1 cellular context compared by ENCODE assay signal in the genomic region with DNA sequence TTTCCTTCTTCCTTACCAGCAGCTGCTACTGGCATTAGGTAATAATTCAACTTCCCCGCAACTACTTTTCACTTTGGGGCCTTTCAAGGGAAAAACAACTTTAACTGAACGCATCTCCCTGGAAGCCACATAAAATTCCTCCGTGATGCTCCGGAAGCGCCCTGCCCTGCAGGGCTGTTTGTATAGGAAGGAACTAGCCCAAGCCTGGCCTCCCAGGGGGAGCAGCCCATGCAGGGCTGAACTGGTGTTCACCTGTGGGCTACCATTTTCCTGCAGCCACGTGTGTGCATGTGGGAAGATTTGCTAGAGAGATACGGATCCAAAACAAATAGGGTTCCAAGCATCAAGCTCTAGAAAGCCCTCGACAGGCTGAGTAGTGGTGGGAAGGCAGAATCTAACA.
TF ChIP-seq lines count a peak whose summit lies in the region.

No MANE protein-coding gene starts in this region.

TF ChIP-seq in GM23338, 12 proteins besides CTCF, POLR2A, EP300 and RAD21 (continued from another document):
- TF ChIP-seq POLR2AphosphoS5 (IDR thresholded peaks at IDR 0.05; ENCODE audit: low read depth) (no peak), JUNB (IDR thresholded peaks at IDR 0.05; ENCODE audit: unreplicated experiment) (no peak), STAT1 (IDR thresholded peaks at IDR 0.05; ENCODE audit: unreplicated experiment) (no peak)
- TF ChIP-seq, protein P1, sequence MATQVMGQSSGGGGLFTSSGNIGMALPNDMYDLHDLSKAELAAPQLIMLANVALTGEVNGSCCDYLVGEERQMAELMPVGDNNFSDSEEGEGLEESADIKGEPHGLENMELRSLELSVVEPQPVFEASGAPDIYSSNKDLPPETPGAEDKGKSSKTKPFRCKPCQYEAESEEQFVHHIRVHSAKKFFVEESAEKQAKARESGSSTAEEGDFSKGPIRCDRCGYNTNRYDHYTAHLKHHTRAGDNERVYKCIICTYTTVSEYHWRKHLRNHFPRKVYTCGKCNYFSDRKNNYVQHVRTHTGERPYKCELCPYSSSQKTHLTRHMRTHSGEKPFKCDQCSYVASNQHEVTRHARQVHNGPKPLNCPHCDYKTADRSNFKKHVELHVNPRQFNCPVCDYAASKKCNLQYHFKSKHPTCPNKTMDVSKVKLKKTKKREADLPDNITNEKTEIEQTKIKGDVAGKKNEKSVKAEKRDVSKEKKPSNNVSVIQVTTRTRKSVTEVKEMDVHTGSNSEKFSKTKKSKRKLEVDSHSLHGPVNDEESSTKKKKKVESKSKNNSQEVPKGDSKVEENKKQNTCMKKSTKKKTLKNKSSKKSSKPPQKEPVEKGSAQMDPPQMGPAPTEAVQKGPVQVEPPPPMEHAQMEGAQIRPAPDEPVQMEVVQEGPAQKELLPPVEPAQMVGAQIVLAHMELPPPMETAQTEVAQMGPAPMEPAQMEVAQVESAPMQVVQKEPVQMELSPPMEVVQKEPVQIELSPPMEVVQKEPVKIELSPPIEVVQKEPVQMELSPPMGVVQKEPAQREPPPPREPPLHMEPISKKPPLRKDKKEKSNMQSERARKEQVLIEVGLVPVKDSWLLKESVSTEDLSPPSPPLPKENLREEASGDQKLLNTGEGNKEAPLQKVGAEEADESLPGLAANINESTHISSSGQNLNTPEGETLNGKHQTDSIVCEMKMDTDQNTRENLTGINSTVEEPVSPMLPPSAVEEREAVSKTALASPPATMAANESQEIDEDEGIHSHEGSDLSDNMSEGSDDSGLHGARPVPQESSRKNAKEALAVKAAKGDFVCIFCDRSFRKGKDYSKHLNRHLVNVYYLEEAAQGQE (IDR thresholded peaks at IDR 0.05; ENCODE audit: unreplicated experiment) = no peak
- TF ChIP-seq, protein P2, sequence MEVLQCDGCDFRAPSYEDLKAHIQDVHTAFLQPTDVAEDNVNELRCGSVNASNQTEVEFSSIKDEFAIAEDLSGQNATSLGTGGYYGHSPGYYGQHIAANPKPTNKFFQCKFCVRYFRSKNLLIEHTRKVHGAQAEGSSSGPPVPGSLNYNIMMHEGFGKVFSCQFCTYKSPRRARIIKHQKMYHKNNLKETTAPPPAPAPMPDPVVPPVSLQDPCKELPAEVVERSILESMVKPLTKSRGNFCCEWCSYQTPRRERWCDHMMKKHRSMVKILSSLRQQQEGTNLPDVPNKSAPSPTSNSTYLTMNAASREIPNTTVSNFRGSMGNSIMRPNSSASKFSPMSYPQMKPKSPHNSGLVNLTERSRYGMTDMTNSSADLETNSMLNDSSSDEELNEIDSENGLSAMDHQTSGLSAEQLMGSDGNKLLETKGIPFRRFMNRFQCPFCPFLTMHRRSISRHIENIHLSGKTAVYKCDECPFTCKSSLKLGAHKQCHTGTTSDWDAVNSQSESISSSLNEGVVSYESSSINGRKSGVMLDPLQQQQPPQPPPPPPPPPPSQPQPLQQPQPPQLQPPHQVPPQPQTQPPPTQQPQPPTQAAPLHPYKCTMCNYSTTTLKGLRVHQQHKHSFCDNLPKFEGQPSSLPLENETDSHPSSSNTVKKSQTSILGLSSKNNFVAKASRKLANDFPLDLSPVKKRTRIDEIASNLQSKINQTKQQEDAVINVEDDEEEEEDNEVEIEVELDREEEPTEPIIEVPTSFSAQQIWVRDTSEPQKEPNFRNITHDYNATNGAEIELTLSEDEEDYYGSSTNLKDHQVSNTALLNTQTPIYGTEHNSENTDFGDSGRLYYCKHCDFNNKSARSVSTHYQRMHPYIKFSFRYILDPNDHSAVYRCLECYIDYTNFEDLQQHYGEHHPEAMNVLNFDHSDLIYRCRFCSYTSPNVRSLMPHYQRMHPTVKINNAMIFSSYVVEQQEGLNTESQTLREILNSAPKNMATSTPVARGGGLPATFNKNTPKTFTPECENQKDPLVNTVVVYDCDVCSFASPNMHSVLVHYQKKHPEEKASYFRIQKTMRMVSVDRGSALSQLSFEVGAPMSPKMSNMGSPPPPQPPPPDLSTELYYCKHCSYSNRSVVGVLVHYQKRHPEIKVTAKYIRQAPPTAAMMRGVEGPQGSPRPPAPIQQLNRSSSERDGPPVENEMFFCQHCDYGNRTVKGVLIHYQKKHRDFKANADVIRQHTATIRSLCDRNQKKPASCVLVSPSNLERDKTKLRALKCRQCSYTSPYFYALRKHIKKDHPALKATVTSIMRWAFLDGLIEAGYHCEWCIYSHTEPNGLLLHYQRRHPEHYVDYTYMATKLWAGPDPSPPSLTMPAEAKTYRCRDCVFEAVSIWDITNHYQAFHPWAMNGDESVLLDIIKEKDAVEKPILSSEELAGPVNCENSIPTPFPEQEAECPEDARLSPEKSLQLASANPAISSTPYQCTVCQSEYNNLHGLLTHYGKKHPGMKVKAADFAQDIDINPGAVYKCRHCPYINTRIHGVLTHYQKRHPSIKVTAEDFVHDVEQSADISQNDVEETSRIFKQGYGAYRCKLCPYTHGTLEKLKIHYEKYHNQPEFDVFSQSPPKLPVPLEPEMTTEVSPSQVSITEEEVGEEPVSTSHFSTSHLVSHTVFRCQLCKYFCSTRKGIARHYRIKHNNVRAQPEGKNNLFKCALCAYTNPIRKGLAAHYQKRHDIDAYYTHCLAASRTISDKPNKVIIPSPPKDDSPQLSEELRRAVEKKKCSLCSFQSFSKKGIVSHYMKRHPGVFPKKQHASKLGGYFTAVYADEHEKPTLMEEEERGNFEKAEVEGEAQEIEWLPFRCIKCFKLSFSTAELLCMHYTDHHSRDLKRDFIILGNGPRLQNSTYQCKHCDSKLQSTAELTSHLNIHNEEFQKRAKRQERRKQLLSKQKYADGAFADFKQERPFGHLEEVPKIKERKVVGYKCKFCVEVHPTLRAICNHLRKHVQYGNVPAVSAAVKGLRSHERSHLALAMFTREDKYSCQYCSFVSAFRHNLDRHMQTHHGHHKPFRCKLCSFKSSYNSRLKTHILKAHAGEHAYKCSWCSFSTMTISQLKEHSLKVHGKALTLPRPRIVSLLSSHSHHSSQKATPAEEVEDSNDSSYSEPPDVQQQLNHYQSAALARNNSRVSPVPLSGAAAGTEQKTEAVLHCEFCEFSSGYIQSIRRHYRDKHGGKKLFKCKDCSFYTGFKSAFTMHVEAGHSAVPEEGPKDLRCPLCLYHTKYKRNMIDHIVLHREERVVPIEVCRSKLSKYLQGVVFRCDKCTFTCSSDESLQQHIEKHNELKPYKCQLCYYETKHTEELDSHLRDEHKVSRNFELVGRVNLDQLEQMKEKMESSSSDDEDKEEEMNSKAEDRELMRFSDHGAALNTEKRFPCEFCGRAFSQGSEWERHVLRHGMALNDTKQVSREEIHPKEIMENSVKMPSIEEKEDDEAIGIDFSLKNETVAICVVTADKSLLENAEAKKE (CRISPR knock-in tag; IDR thresholded peaks at IDR 0.05) = no peak
